ENCODE assay signal across 22 cellular contexts in genomic region chr5:31759925-31760324, GRCh38.
"Had no signal": no experiment of that assay in that cellular context is flagged by ENCODE, and none has a peak within 500 bp of the region (broad histone marks: within the 10 kb centered on the region; RNA-seq: fewer than 3 reads in every experiment).

No MANE protein-coding gene starts in this region.

- H3K4me1 ChIP-seq: foreskin keratinocyte, sigmoid colon, transverse colon had no signal

- H3K27ac ChIP-seq: foreskin keratinocyte, neural progenitor cell, ovary, right atrium auricular region, sigmoid colon, skin epidermis, thoracic aorta, transverse colon had no signal

- FAIRE-seq: colon, endothelial cell of umbilical vein had no signal

- H3K27me3 ChIP-seq: neural progenitor cell, ovary, right atrium auricular region, sigmoid colon, transverse colon had no signal

- H3K9me3 ChIP-seq: mucosa of descending colon, ovary, right atrium auricular region, sigmoid colon, thoracic aorta, transverse colon had no signal

- DNase-seq: dermis blood vessel endothelial cell; effector CD4-positive, alpha-beta T cell; endodermal cell; erythroblast; foreskin keratinocyte; left colon; mucosa of descending colon; naive thymus-derived CD8-positive, alpha-beta T cell; nucleus accumbens; ovary; sigmoid colon; stimulated activated CD4-positive, alpha-beta T cell treated with anti-CD3 and anti-CD28 coated beads, Interleukin-2, amount 100 ng/mL, for 24 hours; stimulated activated CD4-positive, alpha-beta T cell treated with anti-CD3 and anti-CD28 coated beads, Interleukin-4, amount 100 ng/mL, for 4 hours; stimulated activated naive B cell treated with anti-CD40 and anti-IgM and Interleukin-4, amounts not matched to agents 10 μg/mL and 1 μg/mL and 100 μg/mL, for 72 hours; stimulated activated naive CD8-positive, alpha-beta T cell treated with anti-CD3 and anti-CD28 coated beads, Interleukin-15, amount 100 ng/mL, for 72 hours; transverse colon had no signal

- H3K36me3 ChIP-seq: neural progenitor cell, ovary, right atrium auricular region, sigmoid colon, thoracic aorta, transverse colon had no signal

- ATAC-seq: foreskin keratinocyte; left colon; mucosa of descending colon; naive thymus-derived CD8-positive, alpha-beta T cell; stimulated activated naive B cell treated with anti-CD40 and anti-IgM and Interleukin-4, amounts not matched to agents 10 μg/mL and 1 μg/mL and 100 μg/mL, for 72 hours; stimulated activated naive CD8-positive, alpha-beta T cell treated with anti-CD3 and anti-CD28 coated beads, Interleukin-15, amount 100 ng/mL, for 72 hours had no signal

- H3K4me3 ChIP-seq: mucosa of descending colon, neural progenitor cell, ovary, right atrium auricular region, sigmoid colon, skin epidermis, thoracic aorta, transverse colon had no signal
